Comparison of ENCODE assay signal across 1 cellular context in genomic region chr7:116211913-116212596, GRCh38.
TF ChIP-seq lines count a peak whose summit lies in the region.

No MANE protein-coding gene starts in this region.

TF ChIP-seq in K562, 482 proteins besides CTCF, POLR2A, EP300 and RAD21 (continued from another document and continues in another):
- 0 out of 2 replicates have a peak, but pooled peaks have one; percentile 9 for TF ChIP-seq HINFP (tag; conservative IDR thresholded peaks at IDR 0.05; ENCODE audit: low read depth)
- TF ChIP-seq STAT5A (IDR thresholded peaks at IDR 0.05; ENCODE audit: borderline replicate concordance, low read length) = 0 out of 2 replicates have a peak, but pooled peaks have one; percentile 14
- TF ChIP-seq ILF3 (IDR thresholded peaks at IDR 0.05; ENCODE audit: borderline replicate concordance) = no peak
- TF ChIP-seq ZNF316 (IDR thresholded peaks at IDR 0.05) = peak; percentile 49; the same call in 1 of the 2 replicates
- peak; percentile 53; the same call in 1 of the 2 replicates for TF ChIP-seq CXXC5 (CRISPR knock-in tag; IDR thresholded peaks at IDR 0.05)
- no peak for TF ChIP-seq E2F4 (CRISPR knock-in tag; IDR thresholded peaks at IDR 0.05; ENCODE audit: low read depth)
- TF ChIP-seq ZBTB5 (IDR thresholded peaks at IDR 0.05) = no peak
- no peak for TF ChIP-seq BCLAF1 (IDR thresholded peaks at IDR 0.05; ENCODE audit: borderline replicate concordance in 1 of 2, control insufficient read depth in 1 of 2, low read depth in 2 of 2, low read length in 1 of 2)
- no peak for TF ChIP-seq ZNF280B (CRISPR knock-in tag; IDR thresholded peaks at IDR 0.05)
- no peak for TF ChIP-seq SMARCB1 (IDR thresholded peaks at IDR 0.05; ENCODE audit: insufficient read length, low read depth)
- TF ChIP-seq RNF219 (CRISPR knock-in tag; IDR thresholded peaks at IDR 0.05) = no peak
- TF ChIP-seq DMBX1 (CRISPR knock-in tag; IDR thresholded peaks at IDR 0.05; ENCODE audit: borderline replicate concordance) = peak; percentile 36
- TF ChIP-seq CGGBP1 (CRISPR knock-in tag; IDR thresholded peaks at IDR 0.05) = no peak
- TF ChIP-seq ZNF589 (CRISPR knock-in tag; IDR thresholded peaks at IDR 0.05; ENCODE audit: low read depth) = peak; percentile 0; the same call in 1 of the 2 replicates
- TF ChIP-seq POU5F1 (IDR thresholded peaks at IDR 0.05; ENCODE audit: borderline replicate concordance, low read depth, low read length, partially characterized antibody) = no peak
- TF ChIP-seq DEAF1 (CRISPR knock-in tag; IDR thresholded peaks at IDR 0.05) = no peak
- no peak for TF ChIP-seq SIX5 (IDR thresholded peaks at IDR 0.05; ENCODE audit: borderline replicate concordance in 1 of 2, insufficient read depth in 1 of 2, low read depth in 1 of 2, low read length in 2 of 2)
- TF ChIP-seq SMARCE1 (IDR thresholded peaks at IDR 0.05) = peak; percentile 64; the same call in 1 of the 2 replicates
- peak; percentile 56 for TF ChIP-seq C11orf30 (IDR thresholded peaks at IDR 0.05; ENCODE audit: low read depth)
- TF ChIP-seq RBM15 (IDR thresholded peaks at IDR 0.05; ENCODE audit: insufficient read depth, low read length) = no peak
- TF ChIP-seq CSDE1 (IDR thresholded peaks at IDR 0.05) = 0 out of 4 replicates have a peak, but pooled peaks of 1 of the 2 experiments have one; percentile 28
- no peak for TF ChIP-seq WHSC1 (IDR thresholded peaks at IDR 0.05; ENCODE audit: low read length)
- TF ChIP-seq STAT6 (CRISPR knock-in tag; IDR thresholded peaks at IDR 0.05) = no peak
- TF ChIP-seq ZNF280A (IDR thresholded peaks at IDR 0.05; ENCODE audit: low read depth, partially characterized antibody) = no peak
- TF ChIP-seq ZNF224 (CRISPR knock-in tag; IDR thresholded peaks at IDR 0.05) = no peak
- TF ChIP-seq MTA2 (IDR thresholded peaks at IDR 0.05; ENCODE audit: low read depth) = peak; percentile 44; the same call in 1 of the 2 replicates
- no peak for TF ChIP-seq SMAD2 (IDR thresholded peaks at IDR 0.05; ENCODE audit: low read depth, low read length)
- TF ChIP-seq ZSCAN29 (IDR thresholded peaks at IDR 0.05) = no peak
- no peak for TF ChIP-seq HMGN3 (IDR thresholded peaks at IDR 0.05; ENCODE audit: borderline replicate concordance, extremely low read depth, insufficient read length, low read depth, low read length)
- peak; percentile 61; the same call in 1 of the 2 replicates for TF ChIP-seq ZNF584 (CRISPR knock-in tag; IDR thresholded peaks at IDR 0.05; ENCODE audit: low read depth)
- TF ChIP-seq ZNF57 (CRISPR knock-in tag; IDR thresholded peaks at IDR 0.05) = no peak
- TF ChIP-seq ZNF639 (CRISPR knock-in tag; conservative IDR thresholded peaks at IDR 0.05 in 1 of 2, IDR thresholded peaks at IDR 0.05 in 1 of 2) = no peak
- no peak for TF ChIP-seq KLF13 (tag; IDR thresholded peaks at IDR 0.05; ENCODE audit: borderline replicate concordance, low read depth)
- no peak for TF ChIP-seq ATF6 (CRISPR knock-in tag; IDR thresholded peaks at IDR 0.05)
